12 cellular contexts compared by ENCODE assay signal in the genomic region with DNA sequence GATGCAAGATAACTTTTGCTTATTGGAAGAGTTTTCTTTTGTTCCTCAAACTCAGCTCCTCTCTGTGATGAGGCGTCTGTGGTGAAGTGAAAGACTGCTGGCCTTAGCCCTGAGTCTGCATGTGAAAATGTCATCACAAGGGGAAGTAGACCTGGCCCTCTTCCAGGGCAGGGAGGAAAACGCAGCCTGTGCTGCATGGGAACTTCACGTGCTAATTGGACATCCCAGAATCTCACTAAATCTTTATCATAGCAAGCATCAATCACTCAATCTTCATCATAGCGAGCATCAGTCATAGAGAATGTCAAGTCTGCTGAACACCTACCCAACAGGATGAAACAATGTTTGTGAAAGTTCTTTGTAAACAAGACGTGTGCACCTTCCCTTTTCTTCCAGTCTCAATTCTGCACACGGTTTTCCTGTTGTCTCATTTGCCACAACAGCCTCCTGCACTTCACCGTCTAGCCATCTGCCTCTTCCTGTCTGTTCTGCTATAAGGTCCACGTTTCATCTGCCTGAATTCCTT.
A peak's percentile ranks its signal among the peaks of the same experiment; 100 is the strongest.
DNase-seq lines count a peak whose midpoint lies in the region; ATAC-seq and TF ChIP-seq lines count a peak whose summit lies in the region.
"Had no signal": no experiment of that assay in that cellular context is flagged by ENCODE, and none has a peak within 500 bp of the region (broad histone marks: within the 10 kb centered on the region; RNA-seq: fewer than 3 reads in every experiment).

No MANE protein-coding gene starts in this region.

- H3K9me3 Mint-ChIP-seq in MCF 10A (ENCODE audit: unreplicated experiment) (peaks cover 11% of the 10 kb centered on the region), Caco-2 (ENCODE audit: unreplicated experiment) (peaks cover 10% of the 10 kb centered on the region)

- H3K36me3 Mint-ChIP-seq in MCF 10A (ENCODE audit: insufficient read depth, unreplicated experiment) (no peaks in the 10 kb centered on the region), Caco-2 (ENCODE audit: insufficient read depth, unreplicated experiment) (no peaks in the 10 kb centered on the region)

- intact Hi-C loops in MCF 10A (cut with micrococcal nuclease), result no loop called here
- intact Hi-C loops in breast epithelium (cut with DNase I; ENCODE audit: low total_unique reads), result no loop called here
- intact Hi-C loops in left lung (cut with DNase I), result no loop called here
- intact Hi-C loops in upper lobe of right lung (cut with DNase I), result no loop called here
- intact Hi-C loops in Caco-2 (cut with micrococcal nuclease; ENCODE audit: unreplicated experiment), result no loop called here

- POLR2A ChIA-PET in MCF 10A (lab: Yijun Ruan, JAX), result no interaction called here
- POLR2A ChIA-PET in Caco-2 (lab: Charles Lee), result no interaction called here

- no peak overlapping the region for H3K4me3 ChIP-seq in breast epithelium
- no peak overlapping the region for H3K4me3 ChIP-seq in brain microvascular endothelial cell (ENCODE audit: low read depth, low read length)
- no peak overlapping the region for H3K4me3 ChIP-seq in left lung
- no peak overlapping the region for H3K4me3 ChIP-seq in upper lobe of right lung
- no peak overlapping the region for H3K4me3 ChIP-seq in Caco-2 (ENCODE audit: low read depth, low read length)
- H3K4me3 ChIP-seq: Peyer's patch had no signal

- H3K9me3 ChIP-seq in breast epithelium, result no peaks in the 10 kb centered on the region
- H3K9me3 ChIP-seq in left lung, result peaks cover 0 to 5% of the 10 kb centered on the region in 2 donors
- H3K9me3 ChIP-seq in upper lobe of right lung, result no peaks in the 10 kb centered on the region
- H3K9me3 ChIP-seq in Caco-2, result no peaks in the 10 kb centered on the region
- H3K9me3 ChIP-seq: Peyer's patch had no signal

- DNase-seq in MCF 10A (ENCODE audit: unreplicated experiment) (peak; percentile 12), breast epithelium (ENCODE audit: low spot score in 2 of 2) (no peak), brain microvascular endothelial cell (peak; percentile 36), left lung (peak in 1 of 2 donors; percentile 60), upper lobe of right lung (no peak), Caco-2 (no peak), hepatic stellate cell (ENCODE audit: low spot score) (no peak), NAMALWA (ENCODE audit: low spot score) (no peak)
- DNase-seq: activated CD8-positive, alpha-beta memory T cell treated with anti-CD3 and anti-CD28 coated beads for 24 hours; MM.1S had no signal

- H3K27ac Mint-ChIP-seq in MCF 10A (ENCODE audit: low read depth, unreplicated experiment) (no peak overlapping the region), Caco-2 (ENCODE audit: unreplicated experiment) (no peak overlapping the region)

- TF ChIP-seq CTCF in MCF 10A (IDR thresholded peaks at IDR 0.05; ENCODE audit: unreplicated experiment), result no peak
- no peak for TF ChIP-seq CTCF in breast epithelium (IDR thresholded peaks at IDR 0.05)
- no peak for TF ChIP-seq CTCF in brain microvascular endothelial cell (IDR thresholded peaks at IDR 0.05; ENCODE audit: low read depth, low read length, missing control alignments)
- no peak for TF ChIP-seq CTCF in left lung (IDR thresholded peaks at IDR 0.05)
- TF ChIP-seq CTCF in upper lobe of right lung (IDR thresholded peaks at IDR 0.05), result no peak
- no peak for TF ChIP-seq CTCF in Caco-2 (IDR thresholded peaks at IDR 0.05; ENCODE audit: insufficient read depth in 1 of 2, low read depth in 1 of 2, low read length in 1 of 2, severe bottlenecking in 1 of 2, unreplicated experiment in 1 of 2)

- no peaks in the 10 kb centered on the region for H3K4me1 ChIP-seq in breast epithelium
- H3K4me1 ChIP-seq in left lung, result peaks cover 0 to 11% of the 10 kb centered on the region in 2 donors
- peaks cover 9% of the 10 kb centered on the region for H3K4me1 ChIP-seq in upper lobe of right lung
- no peaks in the 10 kb centered on the region for H3K4me1 ChIP-seq in Caco-2

- H3K27me3 ChIP-seq in breast epithelium (peaks cover 0 to 7% of the 10 kb centered on the region in 2 donors), brain microvascular endothelial cell (replicated peaks) (no peaks in the 10 kb centered on the region), left lung (no peaks in the 10 kb centered on the region), upper lobe of right lung (no peaks in the 10 kb centered on the region), Caco-2 (replicated peaks; ENCODE audit: control insufficient read depth, insufficient read depth, low read length) (no peaks in the 10 kb centered on the region)
- H3K27me3 ChIP-seq: Peyer's patch had no signal

- H3K27ac ChIP-seq in breast epithelium (no peak overlapping the region), brain microvascular endothelial cell (no peak overlapping the region), left lung (no peak overlapping the region), upper lobe of right lung (no peak overlapping the region)

- ATAC-seq in left lung (peak; percentile 68), upper lobe of right lung (peak; percentile 86)

- no peak for TF ChIP-seq POLR2A in breast epithelium (IDR thresholded peaks at IDR 0.05)

- CTCF ChIA-PET in MCF 10A (lab: Yijun Ruan, JAX) (no interaction called here), Caco-2 (lab: Charles Lee) (no interaction called here)

- in situ Hi-C loops in brain microvascular endothelial cell (cut with HindIII; ENCODE audit: low pct_ligation_motif_present, low sequenced_read_pairs), result no loop called here

- H3K4me1 Mint-ChIP-seq in MCF 10A (ENCODE audit: insufficient read depth, unreplicated experiment) (no peaks in the 10 kb centered on the region), Caco-2 (ENCODE audit: low read depth, unreplicated experiment) (no peaks in the 10 kb centered on the region)

- BruUV-seq in MCF 10A (replicated peaks; lab: Mats Ljungman, UMichigan) (no TSS peak), Caco-2 (replicated peaks; lab: Mats Ljungman, UMichigan) (no TSS peak)

- no peaks in the 10 kb centered on the region for H3K36me3 ChIP-seq in breast epithelium
- H3K36me3 ChIP-seq in brain microvascular endothelial cell (replicated peaks), result no peaks in the 10 kb centered on the region
- H3K36me3 ChIP-seq in left lung, result no peaks in the 10 kb centered on the region
- no peaks in the 10 kb centered on the region for H3K36me3 ChIP-seq in upper lobe of right lung
- no peaks in the 10 kb centered on the region for H3K36me3 ChIP-seq in Caco-2 (ENCODE audit: control insufficient read depth, insufficient read depth, low read length)
- H3K36me3 ChIP-seq: Peyer's patch had no signal

- H3K27me3 Mint-ChIP-seq in MCF 10A (ENCODE audit: insufficient read depth, unreplicated experiment) (peaks cover 10% of the 10 kb centered on the region), Caco-2 (ENCODE audit: insufficient read depth, unreplicated experiment) (peaks cover 17% of the 10 kb centered on the region)
- H3K27me3 Mint-ChIP-seq: brain had no signal

- H3K4me3 Mint-ChIP-seq in MCF 10A (ENCODE audit: unreplicated experiment), result no peak overlapping the region
- no peak overlapping the region for H3K4me3 Mint-ChIP-seq in Caco-2 (ENCODE audit: unreplicated experiment)

Comparison
In these comparisons a context has a peak if more than half of its experiments do, and no peak if none do; other contexts are left out.
1. DNase-seq: peak in MCF 10A (single experiment) and brain microvascular endothelial cell (single experiment); none in breast epithelium (0 of 2), upper lobe of right lung (single experiment), Caco-2 (0 of 2), hepatic stellate cell (single experiment) and NAMALWA (single experiment).